Comparison of ENCODE assay signal across 2 cellular contexts in genomic region chr3:11131886-11132285, GRCh38. TPM values are rescaled to one million over a fixed set of nuclear protein-coding genes. Genes with fewer than 3 reads are reported as not detected.
"Had no signal": no experiment of that assay in that cellular context is flagged by ENCODE, and none has a peak within 500 bp of the region (broad histone marks: within the 10 kb centered on the region; RNA-seq: fewer than 3 reads in every experiment).

No MANE protein-coding gene starts in this region.

RNA-seq across cellular contexts. Expression of gene HRH1, which starts 22.4 kb away (rescaled TPM):
- total RNA-seq: activated B cell treated with CpG ODN at 0.5 μM for 24 hours, T-helper 17 cell had no signal
